Comparison of ENCODE assay signal across 23 cellular contexts in genomic region chr10:90997670-90998069, GRCh38.
DNase-seq lines count a peak whose midpoint lies in the region; ATAC-seq, FAIRE-seq and TF ChIP-seq lines count a peak whose summit lies in the region.
"Had no signal": no experiment of that assay in that cellular context is flagged by ENCODE, and none has a peak within 500 bp of the region (broad histone marks: within the 10 kb centered on the region; RNA-seq: fewer than 3 reads in every experiment).

No MANE protein-coding gene starts in this region.

- H3K36me3 Mint-ChIP-seq in memory B cell, result no peaks in the 10 kb centered on the region
- H3K36me3 Mint-ChIP-seq in stimulated activated naive B cell treated with anti-CD40 and anti-IgM and Interleukin-4, amounts not matched to agents 10 μg/mL and 1 μg/mL and 100 μg/mL, for 72 hours, result peaks cover 18 to 45% of the 10 kb centered on the region in 2 donors
- H3K36me3 Mint-ChIP-seq: CD8-positive, alpha-beta memory T cell had no signal

- WGBS in SK-N-SH (ENCODE audit: low lambda C conversion rate), result 59% methylated on average over 3 of the region's 3 CpGs

- no peak overlapping the region for H3K4me3 ChIP-seq in SK-N-SH (ENCODE audit: low read depth in 2 of 2, low read length in 1 of 2)
- H3K4me3 ChIP-seq: GM23248, K562 had no signal

- TF ChIP-seq RAD21 in SK-N-SH (IDR thresholded peaks at IDR 0.05; ENCODE audit: low read length), result no peak

- H3K27me3 ChIP-seq in SK-N-SH (ENCODE audit: insufficient read depth), result no peaks in the 10 kb centered on the region

- H3K79me2 ChIP-seq in SK-N-SH (ENCODE audit: insufficient read depth), result no peaks in the 10 kb centered on the region

- no peak for TF ChIP-seq CTCF in SK-N-SH (IDR thresholded peaks at IDR 0.05)

- peak overlapping the region in 1 of 2 experiments; percentile 72; a peak in 1 of 4 replicates for H3K27ac ChIP-seq in SK-N-SH (ENCODE audit: low read depth in 2 of 2, low read length in 1 of 2)
- H3K27ac ChIP-seq: C4-2B, GM23248 had no signal

- H3K9me3 ChIP-seq in SK-N-SH, result no peaks in the 10 kb centered on the region

- no peaks in the 10 kb centered on the region for H3F3A ChIP-seq in SK-N-SH (replicated peaks; ENCODE audit: insufficient read depth)

- H3K4me1 Mint-ChIP-seq in memory B cell, result peaks cover 35% of the 10 kb centered on the region
- H3K4me1 Mint-ChIP-seq in stimulated activated naive B cell treated with anti-CD40 and anti-IgM and Interleukin-4, amounts not matched to agents 10 μg/mL and 1 μg/mL and 100 μg/mL, for 72 hours, result peaks cover 59 to 85% of the 10 kb centered on the region in 2 donors
- H3K4me1 Mint-ChIP-seq: CD8-positive, alpha-beta memory T cell; H9 had no signal

- POLR2A ChIA-PET in SK-N-SH (lab: Yijun Ruan, JAX), result no interaction called here

- TF ChIP-seq EP300 in SK-N-SH (IDR thresholded peaks at IDR 0.05; ENCODE audit: borderline replicate concordance in 1 of 2, low read depth in 1 of 2, low read length in 1 of 2), result peak in 1 of 2 experiments; percentile 69; a peak in 2 of 4 replicates

- H3K4me3 Mint-ChIP-seq in memory B cell, result no peak overlapping the region
- H3K4me3 Mint-ChIP-seq in stimulated activated naive B cell treated with anti-CD40 and anti-IgM and Interleukin-4, amounts not matched to agents 10 μg/mL and 1 μg/mL and 100 μg/mL, for 72 hours, result no peak overlapping the region
- H3K4me3 Mint-ChIP-seq: CD8-positive, alpha-beta memory T cell; H9; T-helper 1 cell treated with Interleukin-12 subunit alpha and Interleukin-12 subunit beta and Interleukin-4 antibody, amounts not matched to agents 30 μg/mL and 1 μg/mL, for 36 hours had no signal

- no peaks in the 10 kb centered on the region for H3K9me2 ChIP-seq in SK-N-SH

- no peak for TF ChIP-seq POLR2A in GM12891 (IDR thresholded peaks at IDR 0.05; ENCODE audit: low read depth, low read length)

- CTCF ChIA-PET in SK-N-SH (lab: Yijun Ruan, JAX), result interaction anchor here (0.8 to 1.0 kb wide), 2 partner anchors 9 to 18 kb away, joined by 3 read pairs; no protein-coding TSS in a partner anchor

- peaks cover 0 to 8% of the 10 kb centered on the region in 2 experiments; a peak in 2 of 4 replicates for H3K4me1 ChIP-seq in SK-N-SH (ENCODE audit: control insufficient read depth in 1 of 2, insufficient read depth in 2 of 2, low read depth in 1 of 2, low read length in 1 of 2)

- no peaks in the 10 kb centered on the region for H3K9me3 Mint-ChIP-seq in memory B cell
- H3K9me3 Mint-ChIP-seq in stimulated activated naive B cell treated with anti-CD40 and anti-IgM and Interleukin-4, amounts not matched to agents 10 μg/mL and 1 μg/mL and 100 μg/mL, for 72 hours, result peaks cover 5 to 9% of the 10 kb centered on the region in 2 donors
- H3K9me3 Mint-ChIP-seq: CD8-positive, alpha-beta memory T cell; H9; T-helper 1 cell treated with Interleukin-12 subunit alpha and Interleukin-12 subunit beta and Interleukin-4 antibody, amounts not matched to agents 30 μg/mL and 1 μg/mL, for 36 hours had no signal

- no peak overlapping the region for H2AFZ ChIP-seq in SK-N-SH (ENCODE audit: low read depth)
- H2AFZ ChIP-seq: GM23248 had no signal

- H3K36me3 ChIP-seq in SK-N-SH (replicated peaks in 1 of 2; ENCODE audit: control insufficient read depth in 1 of 2, insufficient read depth in 2 of 2, low read length in 1 of 2), result no peaks in the 10 kb centered on the region

- H4K20me1 ChIP-seq in SK-N-SH (ENCODE audit: insufficient read depth), result no peaks in the 10 kb centered on the region

- no peak overlapping the region for H3K4me2 ChIP-seq in SK-N-SH

- H3K27ac Mint-ChIP-seq in memory B cell, result peak overlapping the region; percentile 92
- H3K27ac Mint-ChIP-seq in stimulated activated naive B cell treated with anti-CD40 and anti-IgM and Interleukin-4, amounts not matched to agents 10 μg/mL and 1 μg/mL and 100 μg/mL, for 72 hours, result peak overlapping the region; percentile 96
- H3K27ac Mint-ChIP-seq: CD8-positive, alpha-beta memory T cell; H9; T-helper 1 cell treated with Interleukin-12 subunit alpha and Interleukin-12 subunit beta and Interleukin-4 antibody, amounts not matched to agents 30 μg/mL and 1 μg/mL, for 36 hours had no signal

- ATAC-seq in memory B cell (ENCODE audit: low read depth) (no peak), GM21737 (IDR thresholded peaks at IDR 0.05; ENCODE audit: unreplicated experiment) (no peak), HG02759 (IDR thresholded peaks at IDR 0.05; ENCODE audit: unreplicated experiment) (no peak)
- no peak for ATAC-seq in stimulated activated naive B cell treated with anti-CD40 and anti-IgM and Interleukin-4, amounts not matched to agents 10 μg/mL and 1 μg/mL and 100 μg/mL, for 72 hours (replicated peaks)
- ATAC-seq: K562 had no signal

- no peak overlapping the region for H3K9ac ChIP-seq in SK-N-SH
- H3K9ac ChIP-seq: GM23248 had no signal

- peak; percentile 45 for FAIRE-seq in GM12891 (lab: Jason Lieb, UNC)
- FAIRE-seq: HTR-8/SVneo, K562 had no signal

- DNase-seq in GM12891 (ENCODE audit: insufficient read length, low spot score), result no peak
- peak; percentile 26 for DNase-seq in SK-N-SH
- DNase-seq in memory B cell (ENCODE audit: low spot score in 2 of 2), result no peak
- DNase-seq in stimulated activated naive B cell treated with anti-CD40 and anti-IgM and Interleukin-4, amounts not matched to agents 10 μg/mL and 1 μg/mL and 100 μg/mL, for 72 hours, result no peak
- DNase-seq in NCI-H1417 treated with DMSO at 0.1 percent for 48 hours (lab: John Stamatoyannopoulos, UW), result no peak
- DNase-seq: CD8-positive, alpha-beta memory T cell; GM23248; H9; NCI-H1105 treated with DMSO at 0.1 percent for 48 hours; NCI-H2029; NCI-H446; NCI-H524 treated with DMSO at 0.1 percent for 48 hours; NCI-H82; NK-92 treated with Interleukin-12 subunit alpha and Interleukin-12 subunit beta, amount 100 ng/mL, for 24 hours; RPMI8226; SHP77; SW 1271 had no signal

- H3K27me3 Mint-ChIP-seq in memory B cell, result no peaks in the 10 kb centered on the region
- H3K27me3 Mint-ChIP-seq in stimulated activated naive B cell treated with anti-CD40 and anti-IgM and Interleukin-4, amounts not matched to agents 10 μg/mL and 1 μg/mL and 100 μg/mL, for 72 hours, result no peaks in the 10 kb centered on the region

TF ChIP-seq in GM12891, 5 proteins besides CTCF, POLR2A, EP300 and RAD21:
- no peak for TF ChIP-seq SPI1 (IDR thresholded peaks at IDR 0.05; ENCODE audit: low read depth, low read length)

TF ChIP-seq in SK-N-SH, 30 proteins besides CTCF, POLR2A, EP300 and RAD21:
- TF ChIP-seq GATA2 (CRISPR knock-in tag; IDR thresholded peaks at IDR 0.05) (peak; percentile 61), IRF3 (IDR thresholded peaks at IDR 0.05; ENCODE audit: low read depth, low read length) (no peak)
